In genomic region chr12:61357496-61357895, GRCh38 we compare ENCODE assay signal across 28 cellular contexts.
"Had no signal": no experiment of that assay in that cellular context is flagged by ENCODE, and none has a peak within 500 bp of the region (broad histone marks: within the 10 kb centered on the region; RNA-seq: fewer than 3 reads in every experiment).

No MANE protein-coding gene starts in this region.

- H3K27me3 ChIP-seq: colonic mucosa, esophagus squamous epithelium, gastrocnemius medialis, hepatocyte, left lung had no signal

- H2AFZ ChIP-seq: hepatocyte had no signal

- H3K36me3 ChIP-seq: colonic mucosa, esophagus squamous epithelium, gastrocnemius medialis, left lung, lower lobe of right lung had no signal

- H3K4me3 ChIP-seq: colonic mucosa, esophagus squamous epithelium, gastrocnemius medialis, hepatocyte, left lung, lower lobe of right lung had no signal

- H3K79me2 ChIP-seq: hepatocyte had no signal

- H3K27ac ChIP-seq: colonic mucosa, epithelial cell of prostate, esophagus squamous epithelium, gastrocnemius medialis, hepatocyte, left lung, lower lobe of right lung had no signal

- ATAC-seq: effector memory CD8-positive, alpha-beta T cell; esophagus mucosa; gastrocnemius medialis; left colon; left lung; left ventricle myocardium superior; naive thymus-derived CD4-positive, alpha-beta T cell had no signal

- H3K4me2 ChIP-seq: hepatocyte had no signal

- FAIRE-seq: endometrium, kidney had no signal

- H3K9me3 ChIP-seq: colonic mucosa, gastrocnemius medialis, lower lobe of right lung had no signal

- H3K4me1 ChIP-seq: colonic mucosa, esophagus squamous epithelium, gastrocnemius medialis, left lung, lower lobe of right lung had no signal

- DNase-seq: colonic mucosa; cortex of kidney; effector CD8-positive, alpha-beta T cell; effector memory CD8-positive, alpha-beta T cell; endodermal cell; erythroblast; esophagus squamous epithelium; foreskin fibroblast; foreskin melanocyte; gastrocnemius medialis; glutamatergic neuron; head of caudate nucleus; hypothalamus; immature natural killer cell; islet precursor cell; kidney; kidney glomerular epithelial cell; left colon; left lung; left ventricle myocardium superior; lower lobe of right lung; mesendoderm; midbrain; naive thymus-derived CD4-positive, alpha-beta T cell had no signal
